26 cellular contexts compared by ENCODE assay signal in genomic region chr3:163983948-163984347, GRCh38.
"Had no signal": no experiment of that assay in that cellular context is flagged by ENCODE, and none has a peak within 500 bp of the region (broad histone marks: within the 10 kb centered on the region; RNA-seq: fewer than 3 reads in every experiment).

No MANE protein-coding gene starts in this region.

- DNase-seq: colonic mucosa; cortex of kidney; dermis blood vessel endothelial cell; dorsolateral prefrontal cortex; effector CD4-positive, alpha-beta T cell; effector CD8-positive, alpha-beta T cell; effector memory CD4-positive, alpha-beta T cell; effector memory CD8-positive, alpha-beta T cell; erythroblast; esophagus squamous epithelium; foreskin fibroblast; foreskin keratinocyte; foreskin melanocyte; gastrocnemius medialis; glutamatergic neuron; head of caudate nucleus; heart left ventricle; heart right ventricle had no signal

- H3K9me3 ChIP-seq: colonic mucosa, esophagus muscularis mucosa, esophagus squamous epithelium, gastrocnemius medialis, gastroesophageal sphincter, heart left ventricle had no signal

- H3K36me3 ChIP-seq: colonic mucosa, esophagus muscularis mucosa, esophagus squamous epithelium, gastrocnemius medialis, gastroesophageal sphincter, heart left ventricle, heart right ventricle had no signal

- H2AFZ ChIP-seq: hepatocyte had no signal

- H3K79me2 ChIP-seq: hepatocyte had no signal

- H3K27me3 Mint-ChIP-seq: dendritic cell treated with granulocyte-macrophage colony-stimulating factor and Interleukin-4, amounts not matched to agents 40 ng/mL and 50 ng/mL, for 4 days; effector memory CD8-positive, alpha-beta T cell had no signal

- H3K27ac Mint-ChIP-seq: dendritic cell treated with granulocyte-macrophage colony-stimulating factor and Interleukin-4, amounts not matched to agents 40 ng/mL and 50 ng/mL, for 4 days; effector memory CD8-positive, alpha-beta T cell had no signal

- H3K9me3 Mint-ChIP-seq: dendritic cell treated with granulocyte-macrophage colony-stimulating factor and Interleukin-4, amounts not matched to agents 40 ng/mL and 50 ng/mL, for 4 days; effector memory CD8-positive, alpha-beta T cell had no signal

- FAIRE-seq: endothelial cell of umbilical vein had no signal

- H3K4me3 Mint-ChIP-seq: dendritic cell treated with granulocyte-macrophage colony-stimulating factor and Interleukin-4, amounts not matched to agents 40 ng/mL and 50 ng/mL, for 4 days; effector memory CD8-positive, alpha-beta T cell had no signal

- H3K4me1 ChIP-seq: colonic mucosa, esophagus muscularis mucosa, esophagus squamous epithelium, foreskin keratinocyte, gastrocnemius medialis, gastroesophageal sphincter, heart left ventricle, heart right ventricle had no signal

- H3K27ac ChIP-seq: colonic mucosa, coronary artery, dorsolateral prefrontal cortex, epithelial cell of prostate, esophagus muscularis mucosa, esophagus squamous epithelium, foreskin keratinocyte, gastrocnemius medialis, gastroesophageal sphincter, heart left ventricle, heart right ventricle, hepatocyte had no signal

- H3K4me2 ChIP-seq: hepatocyte had no signal

- H3K4me3 ChIP-seq: colonic mucosa, coronary artery, dorsolateral prefrontal cortex, esophagus muscularis mucosa, esophagus squamous epithelium, gastrocnemius medialis, gastroesophageal sphincter, heart left ventricle, heart right ventricle, hepatocyte had no signal

- ATAC-seq: effector memory CD8-positive, alpha-beta T cell; esophagus mucosa; foreskin keratinocyte; gastrocnemius medialis; gastroesophageal sphincter; heart left ventricle; heart right ventricle had no signal

- H3K27me3 ChIP-seq: colonic mucosa, dorsolateral prefrontal cortex, esophagus muscularis mucosa, esophagus squamous epithelium, foreskin keratinocyte, gastrocnemius medialis, gastroesophageal sphincter, heart left ventricle, heart right ventricle, hepatocyte had no signal
